9 cellular contexts compared by ENCODE assay signal in genomic region chr6:149646599-149646998, GRCh38. TPM values are rescaled to one million over a fixed set of nuclear protein-coding genes. Genes with fewer than 3 reads are reported as not detected.
DNase-seq lines count a peak whose midpoint lies in the region; ATAC-seq and TF ChIP-seq lines count a peak whose summit lies in the region.
"Had no signal": no experiment of that assay in that cellular context is flagged by ENCODE, and none has a peak within 500 bp of the region (broad histone marks: within the 10 kb centered on the region; RNA-seq: fewer than 3 reads in every experiment).

No MANE protein-coding gene starts in this region.

- no peak for ATAC-seq in activated T-cell treated with anti-CD3 and anti-CD28 coated beads, Interleukin-2, amount 50 U/mL, for 72 hours (replicated peaks in 1 of 2)
- no peak for ATAC-seq in activated CD8-positive, alpha-beta T cell treated with anti-CD3 and anti-CD28 coated beads for 36 hours
- no peak for ATAC-seq in stimulated activated effector memory CD8-positive, alpha-beta T cell treated with anti-CD3 and anti-CD28 coated beads, Interleukin-12 subunit alpha, Interleukin-12 subunit beta, amount 100 ng/mL, for 72 hours

- H3K36me3 Mint-ChIP-seq in activated T-cell treated with anti-CD3 and anti-CD28 coated beads, Interleukin-2, amount 50 U/mL, for 72 hours (ENCODE audit: insufficient read depth in 2 of 2): no peaks in the 10 kb centered on the region
- H3K36me3 Mint-ChIP-seq in activated CD8-positive, alpha-beta T cell treated with anti-CD3 and anti-CD28 coated beads for 36 hours (ENCODE audit: low read depth): peaks cover 8% of the 10 kb centered on the region
- H3K36me3 Mint-ChIP-seq in stimulated activated effector memory CD8-positive, alpha-beta T cell treated with anti-CD3 and anti-CD28 coated beads, Interleukin-12 subunit alpha, Interleukin-12 subunit beta, amount 100 ng/mL, for 72 hours: peaks cover 5% of the 10 kb centered on the region

- H3K9me3 Mint-ChIP-seq in activated T-cell treated with anti-CD3 and anti-CD28 coated beads, Interleukin-2, amount 50 U/mL, for 72 hours: no peaks in the 10 kb centered on the region
- H3K9me3 Mint-ChIP-seq in activated CD8-positive, alpha-beta T cell treated with anti-CD3 and anti-CD28 coated beads for 36 hours: no peaks in the 10 kb centered on the region
- H3K9me3 Mint-ChIP-seq in stimulated activated effector memory CD8-positive, alpha-beta T cell treated with anti-CD3 and anti-CD28 coated beads, Interleukin-12 subunit alpha, Interleukin-12 subunit beta, amount 100 ng/mL, for 72 hours: no peaks in the 10 kb centered on the region

- no peak for TF ChIP-seq CTCF in activated CD8-positive, alpha-beta T cell treated with anti-CD3 and anti-CD28 coated beads for 36 hours (IDR thresholded peaks at IDR 0.05)
- TF ChIP-seq CTCF in foreskin fibroblast (IDR thresholded peaks at IDR 0.05; ENCODE audit: low read depth, low read length): no peak

- peak overlapping the region; percentile 88 for H3K4me3 ChIP-seq in foreskin fibroblast (ENCODE audit: low read depth in 1 of 2, low read length in 2 of 2)

- H3K27me3 Mint-ChIP-seq in activated T-cell treated with anti-CD3 and anti-CD28 coated beads, Interleukin-2, amount 50 U/mL, for 72 hours (ENCODE audit: low read depth): no peaks in the 10 kb centered on the region
- no peaks in the 10 kb centered on the region for H3K27me3 Mint-ChIP-seq in activated CD8-positive, alpha-beta T cell treated with anti-CD3 and anti-CD28 coated beads for 36 hours

- POLR2A ChIA-PET in activated CD8-positive, alpha-beta T cell treated with anti-CD3 and anti-CD28 coated beads for 36 hours (lab: Charles Lee): interaction anchor here (1.0 to 3.2 kb wide), 4 partner anchors 8 to 101 kb away, joined by 3 to 8 read pairs (median 4); partner anchors contain the start of gene PPIL4

- intact Hi-C loops in activated CD8-positive, alpha-beta T cell treated with anti-CD3 and anti-CD28 coated beads for 36 hours (cut with micrococcal nuclease): no loop called here

- no peak for DNase-seq in activated T-cell treated with anti-CD3 and anti-CD28 coated beads, Interleukin-2, amount 50 U/mL, for 72 hours
- no peak for DNase-seq in activated T-cell treated with anti-CD3 and anti-CD28 coated beads, Interleukin-2, amount 50 U/mL, for 48 hours
- DNase-seq in activated CD8-positive, alpha-beta T cell treated with anti-CD3 and anti-CD28 coated beads for 36 hours: no peak
- DNase-seq in foreskin fibroblast: no peak
- no peak for DNase-seq in stimulated activated effector memory CD8-positive, alpha-beta T cell treated with anti-CD3 and anti-CD28 coated beads, Interleukin-12 subunit alpha, Interleukin-12 subunit beta, amount 100 ng/mL, for 72 hours (ENCODE audit: low spot score in 2 of 2)
- DNase-seq in H4 (ENCODE audit: low spot score): no peak
- DNase-seq in hippocampal formation (lab: John Stamatoyannopoulos, UW): no peak
- no peak for DNase-seq in kidney tubule cell (ENCODE audit: low spot score)
- DNase-seq: activated T-cell treated with anti-CD3 and anti-CD28 coated beads, Interleukin-2, amount 50 U/mL, for 1 hour had no signal

- H3K4me1 Mint-ChIP-seq in activated T-cell treated with anti-CD3 and anti-CD28 coated beads, Interleukin-2, amount 50 U/mL, for 72 hours (ENCODE audit: low read depth): peaks cover 39% of the 10 kb centered on the region
- peaks cover 33% of the 10 kb centered on the region for H3K4me1 Mint-ChIP-seq in activated CD8-positive, alpha-beta T cell treated with anti-CD3 and anti-CD28 coated beads for 36 hours (ENCODE audit: low read depth)
- peaks cover 22% of the 10 kb centered on the region for H3K4me1 Mint-ChIP-seq in stimulated activated effector memory CD8-positive, alpha-beta T cell treated with anti-CD3 and anti-CD28 coated beads, Interleukin-12 subunit alpha, Interleukin-12 subunit beta, amount 100 ng/mL, for 72 hours

- H3K27ac Mint-ChIP-seq in activated T-cell treated with anti-CD3 and anti-CD28 coated beads, Interleukin-2, amount 50 U/mL, for 72 hours: no peak overlapping the region
- H3K27ac Mint-ChIP-seq in activated CD8-positive, alpha-beta T cell treated with anti-CD3 and anti-CD28 coated beads for 36 hours: no peak overlapping the region
- H3K27ac Mint-ChIP-seq in stimulated activated effector memory CD8-positive, alpha-beta T cell treated with anti-CD3 and anti-CD28 coated beads, Interleukin-12 subunit alpha, Interleukin-12 subunit beta, amount 100 ng/mL, for 72 hours: no peak overlapping the region

- CTCF ChIA-PET in activated CD8-positive, alpha-beta T cell treated with anti-CD3 and anti-CD28 coated beads for 36 hours (lab: Charles Lee): no interaction called here

- H3K4me3 Mint-ChIP-seq in activated T-cell treated with anti-CD3 and anti-CD28 coated beads, Interleukin-2, amount 50 U/mL, for 72 hours: peak overlapping the region; percentile 91 to 92
- peak overlapping the region; percentile 81 for H3K4me3 Mint-ChIP-seq in activated CD8-positive, alpha-beta T cell treated with anti-CD3 and anti-CD28 coated beads for 36 hours
- peak overlapping the region; percentile 87 for H3K4me3 Mint-ChIP-seq in stimulated activated effector memory CD8-positive, alpha-beta T cell treated with anti-CD3 and anti-CD28 coated beads, Interleukin-12 subunit alpha, Interleukin-12 subunit beta, amount 100 ng/mL, for 72 hours

RNA-seq across cellular contexts. Expression of gene KATNA1, which starts 1.9 kb away (rescaled TPM):
- 10 to 100 TPM; 27.2 to 37.2 TPM for total RNA-seq in activated T-cell treated with anti-CD3 and anti-CD28 coated beads, Interleukin-2, amount 50 U/mL, for 72 hours
- 10 to 100 TPM; 18.8 to 19.7 TPM for total RNA-seq in activated CD8-positive, alpha-beta T cell treated with anti-CD3 and anti-CD28 coated beads for 36 hours
- 11.8 and 15.3 TPM in 2 replicates for total RNA-seq in H4 (2014; rRNA removed; shearing (Covaris generic))
